Comparison of ENCODE assay signal across 11 cellular contexts in genomic region chr1:48182441-48182840, GRCh38. TPM values are rescaled to one million over a fixed set of nuclear protein-coding genes. Genes with fewer than 3 reads are reported as not detected.
A peak's percentile ranks its signal among the peaks of the same experiment; 100 is the strongest.
DNase-seq lines count a peak whose midpoint lies in the region; ATAC-seq and TF ChIP-seq lines count a peak whose summit lies in the region.
"Had no signal": no experiment of that assay in that cellular context is flagged by ENCODE, and none has a peak within 500 bp of the region (broad histone marks: within the 10 kb centered on the region; RNA-seq: fewer than 3 reads in every experiment).

No MANE protein-coding gene starts in this region.

- no peaks in the 10 kb centered on the region for H3K36me3 Mint-ChIP-seq in nephron progenitor cell (ENCODE audit: low read depth)

- H3K4me1 ChIP-seq in hepatocyte (ENCODE audit: insufficient read depth): no peaks in the 10 kb centered on the region

- no peak overlapping the region for H3K4me2 ChIP-seq in hepatocyte

- no peak overlapping the region for H3K27ac Mint-ChIP-seq in nephron progenitor cell
- H3K27ac Mint-ChIP-seq: activated naive CD8-positive, alpha-beta T cell treated with anti-CD3 and anti-CD28 coated beads for 36 hours had no signal

- H3K79me2 ChIP-seq in hepatocyte: no peaks in the 10 kb centered on the region

- H3K36me3 ChIP-seq in hepatocyte (replicated peaks; ENCODE audit: insufficient read depth, low read depth) (no peaks in the 10 kb centered on the region), MG63 (no peaks in the 10 kb centered on the region)

- H3K4me3 ChIP-seq in hepatocyte: no peak overlapping the region
- no peak overlapping the region for H3K4me3 ChIP-seq in MG63

- no peaks in the 10 kb centered on the region for H3K9me2 ChIP-seq in hepatocyte (replicated peaks; ENCODE audit: insufficient read depth)

- peaks cover 36% of the 10 kb centered on the region for H3K9me3 Mint-ChIP-seq in nephron progenitor cell

- H3K27me3 ChIP-seq in hepatocyte (no peaks in the 10 kb centered on the region), MG63 (no peaks in the 10 kb centered on the region)

- H3K9me3 ChIP-seq in hepatocyte (ENCODE audit: low read depth) (no peaks in the 10 kb centered on the region), MG63 (peaks cover 3% of the 10 kb centered on the region; the same call in 1 of the 2 replicates)

- no peak overlapping the region for H2AFZ ChIP-seq in hepatocyte

- no peak overlapping the region for H3K4me3 Mint-ChIP-seq in nephron progenitor cell
- H3K4me3 Mint-ChIP-seq: activated naive CD8-positive, alpha-beta T cell treated with anti-CD3 and anti-CD28 coated beads for 36 hours had no signal

- peak; percentile 66 for DNase-seq in NCI-H345 treated with DMSO at 0.1 percent for 48 hours (lab: John Stamatoyannopoulos, UW; ENCODE audit: unreplicated experiment)
- peak; percentile 20 for DNase-seq in nephron progenitor cell
- no peak for DNase-seq in mucosa of gallbladder (ENCODE audit: low spot score)
- no peak for DNase-seq in hepatocyte (ENCODE audit: low spot score)
- no peak for DNase-seq in MG63
- DNase-seq: activated naive CD8-positive, alpha-beta T cell treated with anti-CD3 and anti-CD28 coated beads for 36 hours; effector memory CD4-positive, alpha-beta T cell; RPMI8226 had no signal

- ATAC-seq in GM19023 (IDR thresholded peaks at IDR 0.05; ENCODE audit: unreplicated experiment) (peak; percentile 69), HG03135 (IDR thresholded peaks at IDR 0.05; ENCODE audit: unreplicated experiment) (peak; percentile 70), HG03095 (IDR thresholded peaks at IDR 0.05; ENCODE audit: unreplicated experiment) (no peak)

- H4K20me1 ChIP-seq in hepatocyte (ENCODE audit: insufficient read depth, poor library complexity, severe bottlenecking): no peaks in the 10 kb centered on the region

- TF ChIP-seq CTCF in nephron progenitor cell (IDR thresholded peaks at IDR 0.05) (no peak), hepatocyte (IDR thresholded peaks at IDR 0.05; ENCODE audit: poor library complexity) (no peak)

- peaks cover 14% of the 10 kb centered on the region for H3K27me3 Mint-ChIP-seq in nephron progenitor cell (ENCODE audit: low read depth, poor library complexity)

- no peaks in the 10 kb centered on the region for H3K4me1 Mint-ChIP-seq in nephron progenitor cell
- H3K4me1 Mint-ChIP-seq: activated naive CD8-positive, alpha-beta T cell treated with anti-CD3 and anti-CD28 coated beads for 36 hours had no signal

- no peak overlapping the region for H3K27ac ChIP-seq in hepatocyte

- 95% methylated on average over 2 of the region's 2 CpGs for WGBS in hepatocyte (ENCODE audit: low lambda C conversion rate, missing lambda C conversion rate)

RNA-seq across cellular contexts. Expression of gene SLC5A9, which starts 40.1 kb away (rescaled TPM):
- total RNA-seq in mucosa of gallbladder (15.2 TPM), hepatocyte (20.5 and 20.9 TPM in 2 replicates)
- polyA plus RNA-seq in hepatocyte: 19.1 and 26.5 TPM in 2 replicates
- total RNA-seq in MG63 (2014; rRNA removed; shearing (Covaris generic); ENCODE audit: low replicate concordance): not detected in 2 replicates
- total RNA-seq: activated naive CD8-positive, alpha-beta T cell treated with anti-CD3 and anti-CD28 coated beads for 36 hours had no signal

Comparison
In these comparisons a context has a peak if more than half of its experiments do, and no peak if none do; other contexts are left out.
1. DNase-seq: peak in NCI-H345 treated with DMSO at 0.1 percent for 48 hours (single experiment) and nephron progenitor cell (single experiment); none in mucosa of gallbladder (single experiment), hepatocyte (single experiment) and MG63 (single experiment).
2. RNA of gene SLC5A9, which starts 40.1 kb away (total RNA-seq): 20.5 to 20.9 TPM in hepatocyte and 15.2 TPM in mucosa of gallbladder (single experiment); not detected in MG63; every median in the first group is over 10 times any median in the second.